Comparison of ENCODE assay signal across 28 cellular contexts in genomic region chr22:21991774-21992173, GRCh38.
"Had no signal": no experiment of that assay in that cellular context is flagged by ENCODE, and none has a peak within 500 bp of the region (broad histone marks: within the 10 kb centered on the region; RNA-seq: fewer than 3 reads in every experiment).

No MANE protein-coding gene starts in this region.

- H3K36me3 ChIP-seq: brain microvascular endothelial cell, gastrocnemius medialis, heart left ventricle, WERI-Rb-1 had no signal

- H3K9me3 ChIP-seq: gastrocnemius medialis, heart left ventricle had no signal

- H3K4me1 ChIP-seq: gastrocnemius medialis, heart left ventricle had no signal

- H3K27ac ChIP-seq: brain microvascular endothelial cell, coronary artery, dorsolateral prefrontal cortex, gastrocnemius medialis, heart left ventricle, WERI-Rb-1 had no signal

- H3K27me3 ChIP-seq: gastrocnemius medialis had no signal

- ATAC-seq: activated CD4-positive, CD25-positive, alpha-beta regulatory T cell treated with anti-CD3 and anti-CD28 coated beads, Interleukin-2, amount 50 U/mL, for 24 hours; activated CD8-positive, alpha-beta T cell treated with anti-CD3 and anti-CD28 coated beads for 36 hours; activated T-cell treated with anti-CD3 and anti-CD28 coated beads, Interleukin-2, amount 50 U/mL, for 4 hours; activated T-helper 17 cell treated with anti-CD3 and anti-CD28 coated beads, Interleukin-2, amount 50 U/mL, for 72 hours; esophagus mucosa; gastrocnemius medialis; heart left ventricle; T-helper 17 cell had no signal

- DNase-seq: activated B cell treated with CpG ODN at 0.5 μM for 24 hours; activated CD4-positive, alpha-beta T cell treated with anti-CD3 and anti-CD28 coated beads for 48 hours; activated CD4-positive, alpha-beta T cell treated with anti-CD3 and anti-CD28 coated beads, Interleukin-2, amount 50 U/mL, for 1 hour; activated CD4-positive, alpha-beta T cell treated with anti-CD3 and anti-CD28 coated beads, Interleukin-2, amount 50 U/mL, for 48 hours; activated CD8-positive, alpha-beta memory T cell treated with anti-CD3 and anti-CD28 coated beads for 24 hours; activated CD8-positive, alpha-beta T cell treated with anti-CD3 and anti-CD28 coated beads for 36 hours; activated effector memory CD4-positive, alpha-beta T cell treated with Interleukin-2 at 50 U/mL for 16 hours; activated gamma-delta T cell treated with Interleukin-2 at 50 U/mL for 16 hours; activated naive CD4-positive, alpha-beta T cell treated with anti-CD3 and anti-CD28 coated beads, Interleukin-2, amount 50 U/mL, for 16 hours; activated naive CD4-positive, alpha-beta T cell treated with Interleukin-2 at 50 U/mL for 16 hours; activated T-cell treated with anti-CD3 and anti-CD28 coated beads, Interleukin-2, amount 50 U/mL, for 4 hours; amniotic stem cell; anterior cingulate cortex; brain microvascular endothelial cell; dorsolateral prefrontal cortex; effector memory CD4-positive, alpha-beta T cell; endodermal cell; foreskin fibroblast; gastrocnemius medialis; glutamatergic neuron; heart left ventricle; T-helper 17 cell; T1000; WERI-Rb-1 had no signal

- H3K4me3 ChIP-seq: coronary artery, dorsolateral prefrontal cortex, gastrocnemius medialis, heart left ventricle had no signal
